1 cellular context compared by ENCODE assay signal in genomic region chr13:51785592-51786424, GRCh38.
A peak's percentile ranks its signal among the peaks of the same experiment; 100 is the strongest.
TF ChIP-seq lines count a peak whose summit lies in the region.

No MANE protein-coding gene starts in this region.

TF ChIP-seq in K562, 482 proteins besides CTCF, POLR2A, EP300 and RAD21 (continued from another document and continues in another):
- no peak for TF ChIP-seq CHD7 (IDR thresholded peaks at IDR 0.05; ENCODE audit: low read depth, low read length)
- TF ChIP-seq BHLHE40 (IDR thresholded peaks at IDR 0.05; ENCODE audit: low read length), result peak; percentile 53
- TF ChIP-seq CEBPG (CRISPR knock-in tag; IDR thresholded peaks at IDR 0.05), result no peak
- no peak for TF ChIP-seq CEBPG (tag; conservative IDR thresholded peaks at IDR 0.05 in 1 of 2, IDR thresholded peaks at IDR 0.05 in 1 of 2)
- TF ChIP-seq MGA (IDR thresholded peaks at IDR 0.05), result no peak
- TF ChIP-seq TEAD4 (IDR thresholded peaks at IDR 0.05; ENCODE audit: low read length), result peak; percentile 90
- TF ChIP-seq TEAD4 (CRISPR knock-in tag; IDR thresholded peaks at IDR 0.05; ENCODE audit: borderline replicate concordance), result no peak
- no peak for TF ChIP-seq POLR2H (tag; IDR thresholded peaks at IDR 0.05; ENCODE audit: low read depth)
- no peak for TF ChIP-seq TCF7 (IDR thresholded peaks at IDR 0.05; ENCODE audit: borderline replicate concordance)
- no peak for TF ChIP-seq ZNF165 (CRISPR knock-in tag; IDR thresholded peaks at IDR 0.05; ENCODE audit: borderline replicate concordance)
- no peak for TF ChIP-seq GABPB2 (CRISPR knock-in tag; conservative IDR thresholded peaks at IDR 0.05)
- TF ChIP-seq DACH1 (IDR thresholded peaks at IDR 0.05; ENCODE audit: partially characterized antibody), result peak; percentile 56
- TF ChIP-seq, protein P1, sequence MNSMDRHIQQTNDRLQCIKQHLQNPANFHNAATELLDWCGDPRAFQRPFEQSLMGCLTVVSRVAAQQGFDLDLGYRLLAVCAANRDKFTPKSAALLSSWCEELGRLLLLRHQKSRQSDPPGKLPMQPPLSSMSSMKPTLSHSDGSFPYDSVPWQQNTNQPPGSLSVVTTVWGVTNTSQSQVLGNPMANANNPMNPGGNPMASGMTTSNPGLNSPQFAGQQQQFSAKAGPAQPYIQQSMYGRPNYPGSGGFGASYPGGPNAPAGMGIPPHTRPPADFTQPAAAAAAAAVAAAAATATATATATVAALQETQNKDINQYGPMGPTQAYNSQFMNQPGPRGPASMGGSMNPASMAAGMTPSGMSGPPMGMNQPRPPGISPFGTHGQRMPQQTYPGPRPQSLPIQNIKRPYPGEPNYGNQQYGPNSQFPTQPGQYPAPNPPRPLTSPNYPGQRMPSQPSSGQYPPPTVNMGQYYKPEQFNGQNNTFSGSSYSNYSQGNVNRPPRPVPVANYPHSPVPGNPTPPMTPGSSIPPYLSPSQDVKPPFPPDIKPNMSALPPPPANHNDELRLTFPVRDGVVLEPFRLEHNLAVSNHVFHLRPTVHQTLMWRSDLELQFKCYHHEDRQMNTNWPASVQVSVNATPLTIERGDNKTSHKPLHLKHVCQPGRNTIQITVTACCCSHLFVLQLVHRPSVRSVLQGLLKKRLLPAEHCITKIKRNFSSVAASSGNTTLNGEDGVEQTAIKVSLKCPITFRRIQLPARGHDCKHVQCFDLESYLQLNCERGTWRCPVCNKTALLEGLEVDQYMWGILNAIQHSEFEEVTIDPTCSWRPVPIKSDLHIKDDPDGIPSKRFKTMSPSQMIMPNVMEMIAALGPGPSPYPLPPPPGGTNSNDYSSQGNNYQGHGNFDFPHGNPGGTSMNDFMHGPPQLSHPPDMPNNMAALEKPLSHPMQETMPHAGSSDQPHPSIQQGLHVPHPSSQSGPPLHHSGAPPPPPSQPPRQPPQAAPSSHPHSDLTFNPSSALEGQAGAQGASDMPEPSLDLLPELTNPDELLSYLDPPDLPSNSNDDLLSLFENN (IDR thresholded peaks at IDR 0.05; ENCODE audit: low read depth in 2 of 2, low read length in 2 of 2), result no peak
- no peak for TF ChIP-seq ZNF695 (CRISPR knock-in tag; IDR thresholded peaks at IDR 0.05)
- TF ChIP-seq TARDBP (IDR thresholded peaks at IDR 0.05), result no peak
- TF ChIP-seq, protein P2, sequence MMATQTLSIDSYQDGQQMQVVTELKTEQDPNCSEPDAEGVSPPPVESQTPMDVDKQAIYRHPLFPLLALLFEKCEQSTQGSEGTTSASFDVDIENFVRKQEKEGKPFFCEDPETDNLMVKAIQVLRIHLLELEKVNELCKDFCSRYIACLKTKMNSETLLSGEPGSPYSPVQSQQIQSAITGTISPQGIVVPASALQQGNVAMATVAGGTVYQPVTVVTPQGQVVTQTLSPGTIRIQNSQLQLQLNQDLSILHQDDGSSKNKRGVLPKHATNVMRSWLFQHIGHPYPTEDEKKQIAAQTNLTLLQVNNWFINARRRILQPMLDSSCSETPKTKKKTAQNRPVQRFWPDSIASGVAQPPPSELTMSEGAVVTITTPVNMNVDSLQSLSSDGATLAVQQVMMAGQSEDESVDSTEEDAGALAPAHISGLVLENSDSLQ (IDR thresholded peaks at IDR 0.05), result peak; percentile 50; the same call in 1 of the 2 replicates
- TF ChIP-seq HMGXB4 (CRISPR knock-in tag; IDR thresholded peaks at IDR 0.05), result no peak
- TF ChIP-seq MYNN (IDR thresholded peaks at IDR 0.05), result no peak
- no peak for TF ChIP-seq MYNN (CRISPR knock-in tag; IDR thresholded peaks at IDR 0.05)
- TF ChIP-seq MTA2 (IDR thresholded peaks at IDR 0.05; ENCODE audit: low read depth), result peak; percentile 52
- no peak for TF ChIP-seq ZC3H11A (IDR thresholded peaks at IDR 0.05; ENCODE audit: low read depth, low read length)
- peak; percentile 74 for TF ChIP-seq ATF7 (IDR thresholded peaks at IDR 0.05)
- no peak for TF ChIP-seq ZNF384 (IDR thresholded peaks at IDR 0.05; ENCODE audit: low read depth, low read length)
- TF ChIP-seq SAFB2 (IDR thresholded peaks at IDR 0.05; ENCODE audit: borderline replicate concordance, low read depth, low read length, severe bottlenecking), result no peak
